In genomic region chr17:40291311-40291710, GRCh38 we compare ENCODE assay signal across 15 cellular contexts.
"Had no signal": no experiment of that assay in that cellular context is flagged by ENCODE, and none has a peak within 500 bp of the region (broad histone marks: within the 10 kb centered on the region; RNA-seq: fewer than 3 reads in every experiment).

No MANE protein-coding gene starts in this region.

- H3K27me3 Mint-ChIP-seq: activated CD8-positive, alpha-beta memory T cell treated with anti-CD3 and anti-CD28 coated beads, Interleukin-2, amount 10 ng/mL, durations not matched to agents 7 days and 5 days; naive thymus-derived CD8-positive, alpha-beta T cell had no signal

- H3K4me3 Mint-ChIP-seq: activated CD8-positive, alpha-beta memory T cell treated with anti-CD3 and anti-CD28 coated beads, Interleukin-2, amount 10 ng/mL, durations not matched to agents 7 days and 5 days; naive thymus-derived CD8-positive, alpha-beta T cell; WTC11 had no signal

- H3K36me3 ChIP-seq: gastroesophageal sphincter, lower lobe of right lung, sigmoid colon, suprapubic skin, upper lobe of left lung had no signal

- DNase-seq: activated CD4-positive, alpha-beta T cell treated with anti-CD3 and anti-CD28 coated beads, Interleukin-2, amount 50 U/mL, for 48 hours; activated naive CD4-positive, alpha-beta T cell; activated T-cell treated with anti-CD3 and anti-CD28 coated beads, Interleukin-2, amount 50 U/mL, for 48 hours; kidney; lower lobe of right lung; sigmoid colon; stimulated activated CD4-positive, alpha-beta T cell treated with anti-CD3 and anti-CD28 coated beads, Interleukin-12 subunit alpha, Interleukin-12 subunit beta, amount 100 ng/mL, for 4 hours had no signal

- H3K9me3 Mint-ChIP-seq: naive thymus-derived CD8-positive, alpha-beta T cell; T-helper 1 cell treated with Interleukin-12 subunit alpha and Interleukin-12 subunit beta and Interleukin-4 antibody, amounts not matched to agents 30 μg/mL and 1 μg/mL, for 36 hours; WTC11 had no signal

- H3K27ac ChIP-seq: lower lobe of right lung, psoas muscle, suprapubic skin had no signal

- H3K4me3 ChIP-seq: gastroesophageal sphincter, lower lobe of right lung, psoas muscle, sigmoid colon, suprapubic skin, upper lobe of left lung had no signal

- H3K27me3 ChIP-seq: gastroesophageal sphincter, sigmoid colon, suprapubic skin, upper lobe of left lung had no signal

- H3K36me3 Mint-ChIP-seq: naive thymus-derived CD8-positive, alpha-beta T cell had no signal

- ATAC-seq: activated CD8-positive, alpha-beta memory T cell treated with anti-CD3 and anti-CD28 coated beads, Interleukin-2, amount 10 ng/mL, durations not matched to agents 7 days and 5 days; lower lobe of right lung; naive thymus-derived CD8-positive, alpha-beta T cell; WTC11 had no signal
